Comparison of ENCODE assay signal across 14 cellular contexts in the genomic region with DNA sequence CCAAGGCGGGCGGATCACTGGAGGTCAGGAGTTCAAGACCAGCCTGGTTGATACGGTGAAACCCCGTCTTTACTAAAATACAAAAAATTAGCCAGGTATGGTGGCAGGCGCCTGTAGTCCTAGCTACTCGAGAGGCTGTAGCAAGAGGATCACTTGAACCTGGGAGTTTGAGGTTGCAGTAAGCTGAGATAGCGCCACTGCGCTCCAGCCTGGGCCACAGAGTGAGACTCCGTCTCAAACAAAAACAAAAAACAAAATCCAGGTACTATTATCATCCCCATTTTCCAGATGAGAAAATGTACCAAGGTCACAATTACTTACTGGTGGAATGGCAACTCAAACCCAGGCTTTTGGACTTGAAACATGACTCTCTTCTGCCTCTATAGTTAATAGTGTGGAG. TPM values are rescaled to one million over a fixed set of nuclear protein-coding genes. Genes with fewer than 3 reads are reported as not detected.
DNase-seq lines count a peak whose midpoint lies in the region; TF ChIP-seq lines count a peak whose summit lies in the region.
"Had no signal": no experiment of that assay in that cellular context is flagged by ENCODE, and none has a peak within 500 bp of the region (broad histone marks: within the 10 kb centered on the region; RNA-seq: fewer than 3 reads in every experiment).

No MANE protein-coding gene starts in this region.

- no peaks in the 10 kb centered on the region for H3K27me3 Mint-ChIP-seq in activated naive CD4-positive, alpha-beta T cell treated with anti-CD3 and anti-CD28 coated beads for 36 hours (ENCODE audit: low read depth)
- H3K27me3 Mint-ChIP-seq in HFFc6 (ENCODE audit: insufficient read depth): peaks cover 2% of the 10 kb centered on the region; the same call in 1 of the 2 replicates
- H3K27me3 Mint-ChIP-seq in activated naive CD8-positive, alpha-beta T cell treated with anti-CD3 and anti-CD28 coated beads for 36 hours: no peaks in the 10 kb centered on the region
- H3K27me3 Mint-ChIP-seq in neural crest cell (ENCODE audit: low read depth): no peaks in the 10 kb centered on the region
- H3K27me3 Mint-ChIP-seq in mesothelial cell of epicardium (ENCODE audit: low read depth): no peaks in the 10 kb centered on the region

- peak overlapping the region; percentile 75 for H3K27ac Mint-ChIP-seq in activated naive CD4-positive, alpha-beta T cell treated with anti-CD3 and anti-CD28 coated beads for 36 hours
- H3K27ac Mint-ChIP-seq in HFFc6: no peak overlapping the region
- H3K27ac Mint-ChIP-seq in activated naive CD8-positive, alpha-beta T cell treated with anti-CD3 and anti-CD28 coated beads for 36 hours: peak overlapping the region; percentile 81
- H3K27ac Mint-ChIP-seq in neural crest cell (ENCODE audit: unreplicated experiment): no peak overlapping the region
- H3K27ac Mint-ChIP-seq in mesothelial cell of epicardium: no peak overlapping the region

- intact Hi-C loops in activated naive CD4-positive, alpha-beta T cell treated with anti-CD3 and anti-CD28 coated beads for 36 hours (cut with micrococcal nuclease): loop anchor here (1.0 kb wide), 1 partner anchor 20 kb away; no protein-coding TSS in a partner anchor

- CTCF ChIA-PET in activated naive CD4-positive, alpha-beta T cell treated with anti-CD3 and anti-CD28 coated beads for 36 hours (lab: Charles Lee): interaction anchor here (0.9 to 1.4 kb wide), 3 partner anchors 19 to 292 kb away, joined by 3 read pairs; no protein-coding TSS in a partner anchor

- DNase-seq in activated naive CD4-positive, alpha-beta T cell treated with anti-CD3 and anti-CD28 coated beads for 36 hours: no peak
- no peak for DNase-seq in activated naive CD4-positive, alpha-beta T cell treated with anti-CD3 and anti-CD28 coated beads, Interleukin-2, amount 50 U/mL, for 16 hours
- no peak for DNase-seq in HFFc6
- no peak for DNase-seq in activated naive CD8-positive, alpha-beta T cell treated with anti-CD3 and anti-CD28 coated beads for 36 hours
- DNase-seq in neural crest cell (ENCODE audit: low read depth, low spot score): no peak
- no peak for DNase-seq in glomerular visceral epithelial cell (ENCODE audit: extremely low spot score)
- no peak for DNase-seq in GOT3 (lab: John Stamatoyannopoulos, UW)
- DNase-seq in mesothelial cell of epicardium (ENCODE audit: low spot score in 2 of 2, unreplicated experiment in 2 of 2): no peak
- DNase-seq: activated CD4-positive, CD25-positive, alpha-beta regulatory T cell; aorta; KG1; NCI-H2081; posterior cingulate gyrus; stimulated activated CD4-positive, alpha-beta T cell treated with anti-CD3 and anti-CD28 coated beads, Interleukin-2, amount 100 ng/mL, for 48 hours had no signal

- H3K36me3 Mint-ChIP-seq in activated naive CD4-positive, alpha-beta T cell treated with anti-CD3 and anti-CD28 coated beads for 36 hours (ENCODE audit: low read depth): peaks cover 46% of the 10 kb centered on the region
- H3K36me3 Mint-ChIP-seq in HFFc6 (ENCODE audit: low read depth) (peaks cover 52% of the 10 kb centered on the region), neural crest cell (ENCODE audit: low read depth) (peaks cover 23% of the 10 kb centered on the region), mesothelial cell of epicardium (peaks cover 22% of the 10 kb centered on the region)
- H3K36me3 Mint-ChIP-seq in activated naive CD8-positive, alpha-beta T cell treated with anti-CD3 and anti-CD28 coated beads for 36 hours: peaks cover 61% of the 10 kb centered on the region

- peaks cover 52% of the 10 kb centered on the region for H3K4me1 Mint-ChIP-seq in activated naive CD4-positive, alpha-beta T cell treated with anti-CD3 and anti-CD28 coated beads for 36 hours (ENCODE audit: low read depth)
- H3K4me1 Mint-ChIP-seq in HFFc6 (ENCODE audit: low read depth): peaks cover 43% of the 10 kb centered on the region
- peaks cover 51% of the 10 kb centered on the region for H3K4me1 Mint-ChIP-seq in activated naive CD8-positive, alpha-beta T cell treated with anti-CD3 and anti-CD28 coated beads for 36 hours
- H3K4me1 Mint-ChIP-seq in neural crest cell: peaks cover 37% of the 10 kb centered on the region
- H3K4me1 Mint-ChIP-seq in mesothelial cell of epicardium: peaks cover 23% of the 10 kb centered on the region

- peak overlapping the region; percentile 50 for H3K4me3 Mint-ChIP-seq in activated naive CD4-positive, alpha-beta T cell treated with anti-CD3 and anti-CD28 coated beads for 36 hours
- H3K4me3 Mint-ChIP-seq in HFFc6 (peak overlapping the region; percentile 21; the same call in 1 of the 2 replicates), neural crest cell (peak overlapping the region; percentile 72), mesothelial cell of epicardium (no peak overlapping the region)
- H3K4me3 Mint-ChIP-seq in activated naive CD8-positive, alpha-beta T cell treated with anti-CD3 and anti-CD28 coated beads for 36 hours: peak overlapping the region; percentile 72

- no peaks in the 10 kb centered on the region for H3K9me3 Mint-ChIP-seq in activated naive CD4-positive, alpha-beta T cell treated with anti-CD3 and anti-CD28 coated beads for 36 hours
- H3K9me3 Mint-ChIP-seq in HFFc6 (no peaks in the 10 kb centered on the region), neural crest cell (no peaks in the 10 kb centered on the region), mesothelial cell of epicardium (no peaks in the 10 kb centered on the region)
- H3K9me3 Mint-ChIP-seq in activated naive CD8-positive, alpha-beta T cell treated with anti-CD3 and anti-CD28 coated beads for 36 hours: no peaks in the 10 kb centered on the region

- TF ChIP-seq CTCF in HFFc6 (IDR thresholded peaks at IDR 0.05): no peak
- no peak for TF ChIP-seq CTCF in neural crest cell (conservative IDR thresholded peaks at IDR 0.05)
- TF ChIP-seq CTCF in mesothelial cell of epicardium (IDR thresholded peaks at IDR 0.05; ENCODE audit: unreplicated experiment): no peak

RNA-seq across cellular contexts. Expression of a gene that starts 4.5 kb away (rescaled TPM):
- total RNA-seq in activated naive CD4-positive, alpha-beta T cell treated with anti-CD3 and anti-CD28 coated beads for 36 hours: 100 to 1,000 TPM; 155 to 192 TPM
- total RNA-seq in HFFc6 (2021; fragmentation: NEBNext Ultra II Directional; extraction: Animal tissue kit (Norgen Biotek cat#: 25700)): 100 to 1,000 TPM in 5 of 6 experiments, 10 to 100 TPM in 1; 98.4 to 126 (median 110) TPM
- 100 to 1,000 TPM; 131 to 150 TPM for total RNA-seq in activated naive CD8-positive, alpha-beta T cell treated with anti-CD3 and anti-CD28 coated beads for 36 hours
- 150 and 154 TPM in 2 replicates for total RNA-seq in neural crest cell
- total RNA-seq in mesothelial cell of epicardium: 166 to 178 TPM (median 171 TPM) in 3 replicates

RNA-seq across cellular contexts. Expression of a gene that starts 36.9 kb away (rescaled TPM):
- 100 to 1,000 TPM; 104 TPM for total RNA-seq in activated naive CD4-positive, alpha-beta T cell treated with anti-CD3 and anti-CD28 coated beads for 36 hours
- total RNA-seq in HFFc6 (2021; fragmentation: NEBNext Ultra II Directional; extraction: Animal tissue kit (Norgen Biotek cat#: 25700)): 10 to 100 TPM; 68.6 to 85.2 (median 75.4) TPM
- 100 to 1,000 TPM; 143 to 156 TPM for total RNA-seq in activated naive CD8-positive, alpha-beta T cell treated with anti-CD3 and anti-CD28 coated beads for 36 hours
- 95.0 and 102 TPM in 2 replicates for total RNA-seq in neural crest cell
- 62.6 to 72.1 TPM (median 70.8 TPM) in 3 replicates for total RNA-seq in mesothelial cell of epicardium

Comparison
In these comparisons a context has a peak if more than half of its experiments do, and no peak if none do; other contexts are left out.
1. H3K27ac Mint-ChIP-seq: peak in activated naive CD4-positive, alpha-beta T cell treated with anti-CD3 and anti-CD28 coated beads for 36 hours (single experiment) and activated naive CD8-positive, alpha-beta T cell treated with anti-CD3 and anti-CD28 coated beads for 36 hours (single experiment); none in HFFc6 (single experiment), neural crest cell (single experiment) and mesothelial cell of epicardium (single experiment).